9 cellular contexts compared by ENCODE assay signal in genomic region chr1:65393345-65393744, GRCh38. TPM values are rescaled to one million over a fixed set of nuclear protein-coding genes. Genes with fewer than 3 reads are reported as not detected.
DNase-seq lines count a peak whose midpoint lies in the region; ATAC-seq, FAIRE-seq and TF ChIP-seq lines count a peak whose summit lies in the region.
"Had no signal": no experiment of that assay in that cellular context is flagged by ENCODE, and none has a peak within 500 bp of the region (broad histone marks: within the 10 kb centered on the region; RNA-seq: fewer than 3 reads in every experiment).

No MANE protein-coding gene starts in this region.

- POLR2A ChIA-PET in CD8-positive, alpha-beta memory T cell (lab: Charles Lee): no interaction called here

- H3K4me1 ChIP-seq in sigmoid colon: no peaks in the 10 kb centered on the region
- no peaks in the 10 kb centered on the region for H3K4me1 ChIP-seq in CD8-positive, alpha-beta memory T cell (ENCODE audit: insufficient read depth, low read length)

- CTCF ChIA-PET in CD8-positive, alpha-beta memory T cell (lab: Charles Lee): interaction anchor here (0.9 kb wide), 1 partner anchor 8 kb away, joined by 3 read pairs; no protein-coding TSS in a partner anchor

- H3K4me1 Mint-ChIP-seq in CD8-positive, alpha-beta memory T cell: peaks cover 5 to 10% (median 6%) of the 10 kb centered on the region in 3 donors
- no peaks in the 10 kb centered on the region for H3K4me1 Mint-ChIP-seq in immature natural killer cell

- H3K27ac Mint-ChIP-seq in CD8-positive, alpha-beta memory T cell: no peak overlapping the region
- no peak overlapping the region for H3K27ac Mint-ChIP-seq in immature natural killer cell

- WGBS in sigmoid colon, 2 donors: 84 to 89% methylated on average over 2 of the region's 2 CpGs

- no peak overlapping the region for H3K4me3 ChIP-seq in GM12864 (ENCODE audit: low read depth, low read length)
- no peak overlapping the region for H3K4me3 ChIP-seq in sigmoid colon
- H3K4me3 ChIP-seq in CD8-positive, alpha-beta memory T cell (ENCODE audit: low read length): no peak overlapping the region

- TF ChIP-seq EP300 in sigmoid colon (IDR thresholded peaks at IDR 0.05): no peak

- intact Hi-C loops in sigmoid colon (cut with DNase I): no loop called here

- no peaks in the 10 kb centered on the region for H3K9me3 Mint-ChIP-seq in CD8-positive, alpha-beta memory T cell
- H3K9me3 Mint-ChIP-seq in immature natural killer cell: no peaks in the 10 kb centered on the region

- TF ChIP-seq CTCF in GM12864 (IDR thresholded peaks at IDR 0.05; ENCODE audit: low read depth, low read length, missing control alignments): no peak
- TF ChIP-seq CTCF in sigmoid colon (IDR thresholded peaks at IDR 0.05): no peak

- H3K27ac ChIP-seq in sigmoid colon: no peak overlapping the region
- H3K27ac ChIP-seq in CD8-positive, alpha-beta memory T cell (ENCODE audit: low read depth, low read length): no peak overlapping the region

- peaks cover 4 to 26% (median 7%) of the 10 kb centered on the region in 3 donors for H3K36me3 Mint-ChIP-seq in CD8-positive, alpha-beta memory T cell
- H3K36me3 Mint-ChIP-seq in immature natural killer cell: no peaks in the 10 kb centered on the region

- H3K27me3 ChIP-seq in sigmoid colon: no peaks in the 10 kb centered on the region
- no peaks in the 10 kb centered on the region for H3K27me3 ChIP-seq in CD8-positive, alpha-beta memory T cell (ENCODE audit: insufficient read depth, low read length, poor library complexity, severe bottlenecking)

- no peaks in the 10 kb centered on the region for H3K36me3 ChIP-seq in sigmoid colon
- no peaks in the 10 kb centered on the region for H3K36me3 ChIP-seq in CD8-positive, alpha-beta memory T cell (ENCODE audit: insufficient read depth, low read length)

- ATAC-seq in GM21529 (IDR thresholded peaks at IDR 0.05; ENCODE audit: unreplicated experiment) (peak; percentile 96), esophagus mucosa (peak; percentile 53)

- DNase-seq in GM12864 (ENCODE audit: low read depth): peak; percentile 16
- peak; percentile 38 for DNase-seq in HTR-8/SVneo (ENCODE audit: insufficient read length, low spot score)
- DNase-seq in sigmoid colon: no peak
- DNase-seq in SW 1271 (lab: John Stamatoyannopoulos, UW): no peak
- DNase-seq in CD8-positive, alpha-beta memory T cell: no peak
- no peak for DNase-seq in immature natural killer cell

- H3K27me3 Mint-ChIP-seq in CD8-positive, alpha-beta memory T cell: no peaks in the 10 kb centered on the region
- peaks cover 0 to 2% (median 0%) of the 10 kb centered on the region in 3 donors for H3K27me3 Mint-ChIP-seq in immature natural killer cell (ENCODE audit: low read depth in 3 of 3)

- H3K9me3 ChIP-seq in sigmoid colon: no peaks in the 10 kb centered on the region
- no peaks in the 10 kb centered on the region for H3K9me3 ChIP-seq in CD8-positive, alpha-beta memory T cell (ENCODE audit: low read length)

- TF ChIP-seq POLR2A in sigmoid colon (IDR thresholded peaks at IDR 0.05): no peak

- no peak overlapping the region for H3K4me3 Mint-ChIP-seq in CD8-positive, alpha-beta memory T cell
- no peak overlapping the region for H3K4me3 Mint-ChIP-seq in immature natural killer cell

- FAIRE-seq in HTR-8/SVneo (lab: Jason Lieb, UNC): no peak
- FAIRE-seq: H1 had no signal

RNA-seq across cellular contexts. Expression of gene LEPR, which starts 27.1 kb away (rescaled TPM):
- total RNA-seq in esophagus mucosa (2.4 TPM), sigmoid colon (10 to 100 TPM in 2 of 4 donors, 1 to 10 TPM in 2; 5.3 to 24.7 (median 9.9) TPM)
- polyA plus RNA-seq in sigmoid colon (1 to 10 TPM in 1 of 3 donors, under 1 TPM in 2; 0.46 to 2.6 (median 0.60) TPM), immature natural killer cell (1 to 10 TPM; 2.2 to 6.3 (median 2.4) TPM)
- total RNA-seq in CD8-positive, alpha-beta memory T cell: 1 to 10 TPM; 1.5 to 1.8 TPM
- 3.1 TPM for polyA plus RNA-seq in CD8-positive, alpha-beta memory T cell

RNA-seq across cellular contexts. Expression of gene LEPROT, which starts 27.1 kb away (rescaled TPM):
- total RNA-seq in esophagus mucosa: 42.1 TPM
- 10 to 100 TPM; 48.2 to 67.8 (median 57.0) TPM for total RNA-seq in sigmoid colon
- polyA plus RNA-seq in sigmoid colon: 10 to 100 TPM; 14.3 to 29.8 (median 15.6) TPM
- 10 to 100 TPM; 16.4 to 21.6 TPM for total RNA-seq in CD8-positive, alpha-beta memory T cell
- 18.1 TPM for polyA plus RNA-seq in CD8-positive, alpha-beta memory T cell
- 10 to 100 TPM; 11.9 to 24.8 (median 17.6) TPM for polyA plus RNA-seq in immature natural killer cell

Comparison
In these comparisons a context has a peak if more than half of its experiments do, and no peak if none do; other contexts are left out.
1. DNase-seq: peak in GM12864 (single experiment) and HTR-8/SVneo (single experiment); none in sigmoid colon (single experiment), SW 1271 (0 of 2), CD8-positive, alpha-beta memory T cell (0 of 5) and immature natural killer cell (0 of 3).